In the genomic region with DNA sequence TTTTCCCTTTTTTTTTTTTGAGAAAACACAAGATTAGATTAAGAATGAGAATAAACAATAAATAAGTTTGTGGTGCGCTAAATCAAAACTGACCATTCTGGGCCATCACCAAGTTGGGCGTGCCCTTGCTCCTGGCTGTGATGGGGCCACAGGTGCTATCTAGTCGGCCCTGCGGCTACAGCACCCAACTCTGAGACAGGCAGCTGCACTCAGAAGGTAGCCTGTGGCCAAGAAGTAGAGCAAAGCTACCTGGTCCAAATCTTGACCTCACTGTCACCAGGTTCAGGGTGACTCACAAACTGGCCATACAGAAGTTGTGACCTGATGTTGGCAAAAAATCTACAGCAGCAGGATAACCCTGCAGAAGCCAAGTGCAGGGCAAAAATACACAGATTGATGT, we compare ENCODE assay signal across 27 cellular contexts.
"Had no signal": no experiment of that assay in that cellular context is flagged by ENCODE, and none has a peak within 500 bp of the region (broad histone marks: within the 10 kb centered on the region; RNA-seq: fewer than 3 reads in every experiment).

No MANE protein-coding gene starts in this region.

- H3K27me3 ChIP-seq: brain microvascular endothelial cell, colonic mucosa, esophagus muscularis mucosa, gastroesophageal sphincter, heart left ventricle, suprapubic skin, transverse colon had no signal

- H3K9me3 ChIP-seq: colonic mucosa, esophagus muscularis mucosa, gastroesophageal sphincter, heart left ventricle, mucosa of descending colon, psoas muscle, suprapubic skin, transverse colon had no signal

- ATAC-seq: activated naive CD8-positive, alpha-beta T cell treated with anti-CD3 and anti-CD28 coated beads, Interleukin-2, amount 50 U/mL, for 24 hours; gastroesophageal sphincter; heart left ventricle; mucosa of descending colon; naive thymus-derived CD8-positive, alpha-beta T cell; psoas muscle; right cardiac atrium; stimulated activated naive CD8-positive, alpha-beta T cell treated with anti-CD3 and anti-CD28 coated beads, Interleukin-15, amount 100 ng/mL, for 72 hours; T-helper 17 cell had no signal

- H3K27ac Mint-ChIP-seq: activated naive CD4-positive, alpha-beta T cell treated with anti-CD3 and anti-CD28 coated beads, Interleukin-2, amount 10 ng/mL, durations not matched to agents 7 days and 5 days; stimulated activated naive CD8-positive, alpha-beta T cell treated with anti-CD3 and anti-CD28 coated beads, Interleukin-15, amount 100 ng/mL, for 72 hours; T-helper 17 cell had no signal

- DNase-seq: activated CD4-positive, alpha-beta T cell treated with anti-CD3 and anti-CD28 coated beads for 1 hour; activated CD8-positive, alpha-beta memory T cell treated with anti-CD3 and anti-CD28 coated beads for 24 hours; activated CD8-positive, alpha-beta memory T cell treated with anti-CD3 and anti-CD28 coated beads, Interleukin-2, amount 50 U/mL, for 48 hours; activated effector memory CD4-positive, alpha-beta T cell treated with Interleukin-2 at 50 U/mL for 16 hours; activated naive CD4-positive, alpha-beta T cell treated with anti-CD3 and anti-CD28 coated beads, Interleukin-2, amount 10 ng/mL, durations not matched to agents 7 days and 5 days; activated naive CD8-positive, alpha-beta T cell treated with anti-CD3 and anti-CD28 coated beads, Interleukin-2, amount 50 U/mL, for 24 hours; activated T-cell treated with anti-CD3 and anti-CD28 coated beads, Interleukin-2, amount 50 U/mL, for 48 hours; anterior cingulate cortex; brain microvascular endothelial cell; colonic mucosa; effector CD4-positive, alpha-beta T cell; heart left ventricle; mucosa of descending colon; naive thymus-derived CD8-positive, alpha-beta T cell; psoas muscle; right cardiac atrium; stimulated activated CD4-positive, alpha-beta T cell treated with anti-CD3 and anti-CD28 coated beads, Interleukin-2, amount 100 ng/mL, for 48 hours; stimulated activated naive CD8-positive, alpha-beta T cell treated with anti-CD3 and anti-CD28 coated beads, Interleukin-15, amount 100 ng/mL, for 72 hours; T-helper 17 cell; transverse colon; WERI-Rb-1 had no signal

- H3K27me3 Mint-ChIP-seq: activated naive CD4-positive, alpha-beta T cell treated with anti-CD3 and anti-CD28 coated beads, Interleukin-2, amount 10 ng/mL, durations not matched to agents 7 days and 5 days; activated naive CD8-positive, alpha-beta T cell treated with anti-CD3 and anti-CD28 coated beads, Interleukin-2, amount 50 U/mL, for 24 hours; central memory CD8-positive, alpha-beta T cell; memory B cell; naive thymus-derived CD8-positive, alpha-beta T cell; stimulated activated naive CD8-positive, alpha-beta T cell treated with anti-CD3 and anti-CD28 coated beads, Interleukin-15, amount 100 ng/mL, for 72 hours; T-helper 17 cell had no signal

- H3K27ac ChIP-seq: brain microvascular endothelial cell, colonic mucosa, esophagus muscularis mucosa, gastroesophageal sphincter, heart left ventricle, psoas muscle, suprapubic skin, WERI-Rb-1 had no signal

- H3K4me1 ChIP-seq: colonic mucosa had no signal

- H3K9me3 Mint-ChIP-seq: activated naive CD4-positive, alpha-beta T cell treated with anti-CD3 and anti-CD28 coated beads, Interleukin-2, amount 10 ng/mL, durations not matched to agents 7 days and 5 days; activated naive CD8-positive, alpha-beta T cell treated with anti-CD3 and anti-CD28 coated beads, Interleukin-2, amount 50 U/mL, for 24 hours; central memory CD8-positive, alpha-beta T cell; memory B cell; naive thymus-derived CD8-positive, alpha-beta T cell; stimulated activated naive CD8-positive, alpha-beta T cell treated with anti-CD3 and anti-CD28 coated beads, Interleukin-15, amount 100 ng/mL, for 72 hours had no signal

- H3K4me3 ChIP-seq: colonic mucosa, esophagus muscularis mucosa, gastroesophageal sphincter, heart left ventricle, mucosa of descending colon, psoas muscle, skin epidermis, suprapubic skin, transverse colon had no signal

- H3K4me3 Mint-ChIP-seq: activated naive CD4-positive, alpha-beta T cell treated with anti-CD3 and anti-CD28 coated beads, Interleukin-2, amount 10 ng/mL, durations not matched to agents 7 days and 5 days; activated naive CD8-positive, alpha-beta T cell treated with anti-CD3 and anti-CD28 coated beads, Interleukin-2, amount 50 U/mL, for 24 hours; central memory CD8-positive, alpha-beta T cell; memory B cell; stimulated activated naive CD8-positive, alpha-beta T cell treated with anti-CD3 and anti-CD28 coated beads, Interleukin-15, amount 100 ng/mL, for 72 hours; T-helper 17 cell had no signal
